8 cellular contexts compared by ENCODE assay signal in genomic region chr19:40803857-40804782, GRCh38.
DNase-seq lines count a peak whose midpoint lies in the region; ATAC-seq and TF ChIP-seq lines count a peak whose summit lies in the region.

No MANE protein-coding gene starts in this region.

- ATAC-seq in GM21737 (IDR thresholded peaks at IDR 0.05; ENCODE audit: unreplicated experiment) (no peak), HG03039 (IDR thresholded peaks at IDR 0.05; ENCODE audit: unreplicated experiment) (no peak)

- TF ChIP-seq CTCF in nephron progenitor cell (IDR thresholded peaks at IDR 0.05): no peak
- TF ChIP-seq CTCF in brain microvascular endothelial cell (IDR thresholded peaks at IDR 0.05; ENCODE audit: low read depth, low read length, missing control alignments): no peak

- H3K27me3 Mint-ChIP-seq in dendritic cell treated with granulocyte-macrophage colony-stimulating factor and Interleukin-4, amounts not matched to agents 40 ng/mL and 50 ng/mL, for 4 days: no peaks in the 10 kb centered on the region
- H3K27me3 Mint-ChIP-seq in nephron progenitor cell (ENCODE audit: low read depth, poor library complexity): peaks cover 3% of the 10 kb centered on the region

- in situ Hi-C loops in brain microvascular endothelial cell (cut with HindIII; ENCODE audit: low pct_ligation_motif_present, low sequenced_read_pairs): no loop called here

- no peak overlapping the region for H3K27ac ChIP-seq in brain microvascular endothelial cell

- no peaks in the 10 kb centered on the region for H3K27me3 ChIP-seq in brain microvascular endothelial cell (replicated peaks)

- intact Hi-C loops in dendritic cell treated with granulocyte-macrophage colony-stimulating factor and Interleukin-4, amounts not matched to agents 40 ng/mL and 50 ng/mL, for 4 days (cut with micrococcal nuclease): no loop called here

- H3K27ac Mint-ChIP-seq in dendritic cell treated with granulocyte-macrophage colony-stimulating factor and Interleukin-4, amounts not matched to agents 40 ng/mL and 50 ng/mL, for 4 days: peak overlapping the region; percentile 93
- peak overlapping the region; percentile 52 for H3K27ac Mint-ChIP-seq in nephron progenitor cell

- peaks cover 92% of the 10 kb centered on the region for H3K4me1 Mint-ChIP-seq in dendritic cell treated with granulocyte-macrophage colony-stimulating factor and Interleukin-4, amounts not matched to agents 40 ng/mL and 50 ng/mL, for 4 days (ENCODE audit: low read depth)
- peaks cover 76% of the 10 kb centered on the region for H3K4me1 Mint-ChIP-seq in nephron progenitor cell

- H3K9me3 Mint-ChIP-seq in dendritic cell treated with granulocyte-macrophage colony-stimulating factor and Interleukin-4, amounts not matched to agents 40 ng/mL and 50 ng/mL, for 4 days: no peaks in the 10 kb centered on the region
- no peaks in the 10 kb centered on the region for H3K9me3 Mint-ChIP-seq in nephron progenitor cell

- peaks cover 49% of the 10 kb centered on the region for H3K36me3 ChIP-seq in brain microvascular endothelial cell (replicated peaks)

- H3K4me3 Mint-ChIP-seq in dendritic cell treated with granulocyte-macrophage colony-stimulating factor and Interleukin-4, amounts not matched to agents 40 ng/mL and 50 ng/mL, for 4 days: peak overlapping the region; percentile 86
- peak overlapping the region; percentile 3 for H3K4me3 Mint-ChIP-seq in nephron progenitor cell

- H3K36me3 Mint-ChIP-seq in dendritic cell treated with granulocyte-macrophage colony-stimulating factor and Interleukin-4, amounts not matched to agents 40 ng/mL and 50 ng/mL, for 4 days (ENCODE audit: low read depth): peaks cover 100% of the 10 kb centered on the region
- H3K36me3 Mint-ChIP-seq in nephron progenitor cell (ENCODE audit: low read depth): peaks cover 20% of the 10 kb centered on the region

- DNase-seq in GM19240 (ENCODE audit: insufficient read length, low spot score): peak; percentile 33
- peak; percentile 52 to 75 (median 63) for DNase-seq in T-helper 1 cell
- DNase-seq in nephron progenitor cell: no peak
- no peak for DNase-seq in brain microvascular endothelial cell
- no peak for DNase-seq in HPDE6-E6E7 (ENCODE audit: extremely low spot score)

- no peak overlapping the region for H3K4me3 ChIP-seq in brain microvascular endothelial cell (ENCODE audit: low read depth, low read length)

Comparison
In these comparisons a context has a peak if more than half of its experiments do, and no peak if none do; other contexts are left out.
1. DNase-seq: peak in GM19240 (single experiment) and T-helper 1 cell (5 of 5); none in nephron progenitor cell (single experiment), brain microvascular endothelial cell (single experiment) and HPDE6-E6E7 (single experiment).